6 cellular contexts compared by ENCODE assay signal in the genomic region with DNA sequence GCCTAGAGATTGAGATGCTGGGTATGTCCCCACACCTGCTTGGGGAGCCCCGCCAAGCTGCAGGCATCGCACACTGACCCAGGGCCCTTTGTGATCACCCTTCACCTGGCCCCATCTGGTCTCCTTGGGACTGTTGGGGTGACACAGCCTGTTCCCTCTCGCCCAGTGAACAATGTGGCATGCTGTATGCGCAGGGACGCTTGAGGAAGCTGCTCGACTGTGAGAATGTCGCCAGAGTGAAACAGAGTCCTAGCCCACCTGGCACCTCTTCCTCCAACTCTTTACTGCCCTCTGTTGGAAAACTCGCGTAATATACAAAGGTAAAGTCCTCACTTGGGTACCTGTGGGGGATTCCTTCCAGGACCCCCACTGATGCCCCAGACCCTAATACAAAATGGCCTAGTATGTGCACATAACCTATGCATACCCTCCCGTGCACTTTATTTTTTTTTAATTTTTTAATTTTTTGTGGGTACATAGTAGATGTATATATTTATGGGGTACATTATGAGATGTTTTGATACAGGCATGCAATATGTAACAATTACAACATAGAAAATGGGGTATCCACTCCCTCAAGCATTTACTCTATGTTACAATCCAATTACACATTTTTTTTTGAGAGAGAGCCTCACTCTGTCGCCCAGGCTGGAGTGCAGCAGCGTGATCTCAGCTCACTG. TPM values are rescaled to one million over a fixed set of nuclear protein-coding genes. Genes with fewer than 3 reads are reported as not detected.
A peak's percentile ranks its signal among the peaks of the same experiment; 100 is the strongest.
DNase-seq lines count a peak whose midpoint lies in the region; ATAC-seq and TF ChIP-seq lines count a peak whose summit lies in the region.

No MANE protein-coding gene starts in this region.

- POLR2A ChIA-PET in AG04449 (lab: Yijun Ruan, JAX), result interaction anchor here (1.4 kb wide), 1 partner anchor 10 kb away, joined by 7 read pairs; the partner anchor contains the start of genes BLOC1S3 and TRAPPC6A
- POLR2A ChIA-PET in HEK293T (lab: Yijun Ruan, JAX), result interaction anchor here (1.5 kb wide), 1 partner anchor 9 kb away, joined by 4 read pairs; the partner anchor contains the start of genes BLOC1S3 and TRAPPC6A

- no peaks in the 10 kb centered on the region for H3K27me3 Mint-ChIP-seq in activated T-helper 17 cell treated with anti-CD3 and anti-CD28 coated beads, Interleukin-2, amount 50 U/mL, for 72 hours
- H3K27me3 Mint-ChIP-seq in natural killer cell treated with Interleukin-12 subunit alpha and Interleukin-12 subunit beta and Interleukin-15 and Interleukin-18, amount 100 ng/mL, for 72 hours, result no peaks in the 10 kb centered on the region

- DNase-seq in AG04449 (ENCODE audit: low read depth, low spot score) (no peak), HEK293T (ENCODE audit: extremely low spot score) (peak; percentile 67), anterior cingulate cortex (lab: John Stamatoyannopoulos, UW) (no peak)
- no peak for DNase-seq in natural killer cell treated with Interleukin-12 subunit alpha and Interleukin-12 subunit beta and Interleukin-15 and Interleukin-18, amount 100 ng/mL, for 72 hours (ENCODE audit: low spot score)

- ATAC-seq in activated T-helper 17 cell treated with anti-CD3 and anti-CD28 coated beads, Interleukin-2, amount 50 U/mL, for 72 hours (replicated peaks), result peak; percentile 67
- ATAC-seq in natural killer cell treated with Interleukin-12 subunit alpha and Interleukin-12 subunit beta and Interleukin-15 and Interleukin-18, amount 100 ng/mL, for 72 hours, result peak; percentile 52 to 70
- ATAC-seq in GM21786 (IDR thresholded peaks at IDR 0.05; ENCODE audit: unreplicated experiment), result no peak

- H3K9me3 Mint-ChIP-seq in activated T-helper 17 cell treated with anti-CD3 and anti-CD28 coated beads, Interleukin-2, amount 50 U/mL, for 72 hours, result no peaks in the 10 kb centered on the region
- no peaks in the 10 kb centered on the region for H3K9me3 Mint-ChIP-seq in natural killer cell treated with Interleukin-12 subunit alpha and Interleukin-12 subunit beta and Interleukin-15 and Interleukin-18, amount 100 ng/mL, for 72 hours

- peaks cover 12% of the 10 kb centered on the region for H3K4me1 Mint-ChIP-seq in activated T-helper 17 cell treated with anti-CD3 and anti-CD28 coated beads, Interleukin-2, amount 50 U/mL, for 72 hours
- peaks cover 4 to 10% of the 10 kb centered on the region in 2 donors for H3K4me1 Mint-ChIP-seq in natural killer cell treated with Interleukin-12 subunit alpha and Interleukin-12 subunit beta and Interleukin-15 and Interleukin-18, amount 100 ng/mL, for 72 hours (ENCODE audit: low read depth in 2 of 2)

- no peak overlapping the region for H3K4me3 ChIP-seq in AG04449 (ENCODE audit: low read depth, low read length)

- peaks cover 5% of the 10 kb centered on the region for H3K36me3 Mint-ChIP-seq in activated T-helper 17 cell treated with anti-CD3 and anti-CD28 coated beads, Interleukin-2, amount 50 U/mL, for 72 hours (ENCODE audit: low read depth)
- no peaks in the 10 kb centered on the region for H3K36me3 Mint-ChIP-seq in natural killer cell treated with Interleukin-12 subunit alpha and Interleukin-12 subunit beta and Interleukin-15 and Interleukin-18, amount 100 ng/mL, for 72 hours

- H3K27ac Mint-ChIP-seq in activated T-helper 17 cell treated with anti-CD3 and anti-CD28 coated beads, Interleukin-2, amount 50 U/mL, for 72 hours, result no peak overlapping the region
- H3K27ac Mint-ChIP-seq in natural killer cell treated with Interleukin-12 subunit alpha and Interleukin-12 subunit beta and Interleukin-15 and Interleukin-18, amount 100 ng/mL, for 72 hours, result no peak overlapping the region

- CTCF ChIA-PET in AG04449 (lab: Yijun Ruan, JAX) (interaction anchor here (1.0 to 1.7 kb wide), 4 partner anchors 9 to 134 kb away, joined by 3 to 9 read pairs (median 4); partner anchors contain the start of genes BLOC1S3 and TRAPPC6A), HEK293T (lab: Yijun Ruan, JAX) (interaction anchor here (0.5 to 1.1 kb wide), 4 partner anchors 17 to 139 kb away, joined by 3 read pairs; no protein-coding TSS in a partner anchor)

- H3K4me3 Mint-ChIP-seq in activated T-helper 17 cell treated with anti-CD3 and anti-CD28 coated beads, Interleukin-2, amount 50 U/mL, for 72 hours, result no peak overlapping the region
- H3K4me3 Mint-ChIP-seq in natural killer cell treated with Interleukin-12 subunit alpha and Interleukin-12 subunit beta and Interleukin-15 and Interleukin-18, amount 100 ng/mL, for 72 hours, result no peak overlapping the region

- TF ChIP-seq CTCF in AG04449 (IDR thresholded peaks at IDR 0.05; ENCODE audit: insufficient read depth, low read length, missing control alignments), result peak; percentile 21

TF ChIP-seq in HEK293T, 16 proteins besides CTCF, POLR2A, EP300 and RAD21:
- TF ChIP-seq ELF4 (IDR thresholded peaks at IDR 0.05), result no peak
- no peak for TF ChIP-seq FOXA1 (IDR thresholded peaks at IDR 0.05)
- TF ChIP-seq SP1 (IDR thresholded peaks at IDR 0.05), result no peak
- TF ChIP-seq, protein P1, sequence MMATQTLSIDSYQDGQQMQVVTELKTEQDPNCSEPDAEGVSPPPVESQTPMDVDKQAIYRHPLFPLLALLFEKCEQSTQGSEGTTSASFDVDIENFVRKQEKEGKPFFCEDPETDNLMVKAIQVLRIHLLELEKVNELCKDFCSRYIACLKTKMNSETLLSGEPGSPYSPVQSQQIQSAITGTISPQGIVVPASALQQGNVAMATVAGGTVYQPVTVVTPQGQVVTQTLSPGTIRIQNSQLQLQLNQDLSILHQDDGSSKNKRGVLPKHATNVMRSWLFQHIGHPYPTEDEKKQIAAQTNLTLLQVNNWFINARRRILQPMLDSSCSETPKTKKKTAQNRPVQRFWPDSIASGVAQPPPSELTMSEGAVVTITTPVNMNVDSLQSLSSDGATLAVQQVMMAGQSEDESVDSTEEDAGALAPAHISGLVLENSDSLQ (IDR thresholded peaks at IDR 0.05), result no peak
- TF ChIP-seq BHLHE40 (IDR thresholded peaks at IDR 0.05; ENCODE audit: borderline replicate concordance), result no peak
- no peak for TF ChIP-seq SUZ12 (IDR thresholded peaks at IDR 0.05)
- no peak for TF ChIP-seq LEF1 (IDR thresholded peaks at IDR 0.05; ENCODE audit: borderline replicate concordance)

RNA-seq across cellular contexts. Expression of gene BLOC1S3, which starts 9.0 kb away (rescaled TPM):
- total RNA-seq in activated T-helper 17 cell treated with anti-CD3 and anti-CD28 coated beads, Interleukin-2, amount 50 U/mL, for 72 hours, result 10 to 100 TPM; 13.9 to 16.7 TPM
- total RNA-seq in natural killer cell treated with Interleukin-12 subunit alpha and Interleukin-12 subunit beta and Interleukin-15 and Interleukin-18, amount 100 ng/mL, for 72 hours, result 10 to 100 TPM; 15.4 to 20.5 TPM

RNA-seq across cellular contexts. Expression of gene TRAPPC6A, which starts 9.5 kb away (rescaled TPM):
- total RNA-seq in activated T-helper 17 cell treated with anti-CD3 and anti-CD28 coated beads, Interleukin-2, amount 50 U/mL, for 72 hours, result 10 to 100 TPM; 12.9 to 32.1 TPM
- total RNA-seq in natural killer cell treated with Interleukin-12 subunit alpha and Interleukin-12 subunit beta and Interleukin-15 and Interleukin-18, amount 100 ng/mL, for 72 hours, result 10 to 100 TPM; 17.5 to 33.5 TPM

RNA-seq across cellular contexts. Expression of gene NKPD1, which starts 26.8 kb away (rescaled TPM):
- total RNA-seq in activated T-helper 17 cell treated with anti-CD3 and anti-CD28 coated beads, Interleukin-2, amount 50 U/mL, for 72 hours, result under 1 TPM; 0.06 to 0.40 TPM
- total RNA-seq in natural killer cell treated with Interleukin-12 subunit alpha and Interleukin-12 subunit beta and Interleukin-15 and Interleukin-18, amount 100 ng/mL, for 72 hours, result under 1 TPM; 0.14 to 0.22 TPM

RNA-seq across cellular contexts. Expression of gene EXOC3L2, which starts 57.6 kb away (rescaled TPM):
- not detected for total RNA-seq in activated T-helper 17 cell treated with anti-CD3 and anti-CD28 coated beads, Interleukin-2, amount 50 U/mL, for 72 hours
- not detected for total RNA-seq in natural killer cell treated with Interleukin-12 subunit alpha and Interleukin-12 subunit beta and Interleukin-15 and Interleukin-18, amount 100 ng/mL, for 72 hours
